In genomic region chr15:78872972-78873795, GRCh38 we compare ENCODE assay signal across 8 cellular contexts. TPM values are rescaled to one million over a fixed set of nuclear protein-coding genes. Genes with fewer than 3 reads are reported as not detected.
DNase-seq lines count a peak whose midpoint lies in the region; ATAC-seq and TF ChIP-seq lines count a peak whose summit lies in the region.

No MANE protein-coding gene starts in this region.

- peak; percentile 67 for TF ChIP-seq POLR2A in GM19193 (IDR thresholded peaks at IDR 0.05; ENCODE audit: extremely low read depth, insufficient read depth, insufficient read length)

- H3K27me3 ChIP-seq in BE2C (no peaks in the 10 kb centered on the region), colonic mucosa (no peaks in the 10 kb centered on the region)

- intact Hi-C loops in colonic mucosa (cut with DNase I): loop anchor here (5.0 kb wide), 1 partner anchor 61 kb away; the partner anchor contains the start of gene ADAMTS7

- H3K27ac ChIP-seq in colonic mucosa: peak overlapping the region; percentile 100

- H3K4me1 ChIP-seq in BE2C: no peaks in the 10 kb centered on the region
- H3K4me1 ChIP-seq in colonic mucosa: peaks cover 9% of the 10 kb centered on the region

- H3K9me3 ChIP-seq in BE2C (no peaks in the 10 kb centered on the region), colonic mucosa (no peaks in the 10 kb centered on the region)

- H3K4me3 ChIP-seq in BE2C (ENCODE audit: low read depth, low read length) (peak overlapping the region; percentile 94), colonic mucosa (peak overlapping the region; percentile 89)

- H3K36me3 ChIP-seq in BE2C: peaks cover 8% of the 10 kb centered on the region
- no peaks in the 10 kb centered on the region for H3K36me3 ChIP-seq in colonic mucosa

- peak; percentile 72 for ATAC-seq in HG03432 (IDR thresholded peaks at IDR 0.05; ENCODE audit: unreplicated experiment)
- peak; percentile 70 for ATAC-seq in left lobe of liver

- TF ChIP-seq CTCF in BE2C (IDR thresholded peaks at IDR 0.05; ENCODE audit: low read depth, low read length) (peak; percentile 63), colonic mucosa (IDR thresholded peaks at IDR 0.05) (no peak)

- peak overlapping the region; percentile 99 to 100 for H3K9ac ChIP-seq in colonic mucosa (ENCODE audit: low read depth in 2 of 2, low read length in 2 of 2)

- peak; percentile 96 for DNase-seq in BE2C
- peak; percentile 90 for DNase-seq in NCI-H460 (ENCODE audit: extremely low read depth, low read depth)
- DNase-seq in activated CD4-positive, alpha-beta T cell treated with anti-CD3 and anti-CD28 coated beads for 48 hours: peak; percentile 94
- DNase-seq in colonic mucosa: peak; percentile 84
- DNase-seq in left lobe of liver (ENCODE audit: low spot score): peak; percentile 82
- peak; percentile 91 for DNase-seq in stimulated activated CD4-positive, alpha-beta T cell treated with anti-CD3 and anti-CD28 coated beads, Interleukin-2, amount 100 ng/mL, for 24 hours

RNA-seq across cellular contexts. Expression of gene MORF4L1, which starts 0.5 kb away (rescaled TPM):
- 455 TPM for polyA plus RNA-seq in BE2C (2012; ENCODE audit: insufficient read depth, insufficient read length, low read depth)
- total RNA-seq in NCI-H460 (2014; rRNA removed; shearing (Covaris generic)): 142 and 162 TPM in 2 replicates
- polyA plus RNA-seq in NCI-H460 (2014; cell fraction: nucleus; rRNA removed): 77.8 and 80.4 TPM in 2 replicates
- total RNA-seq in colonic mucosa (100 to 1,000 TPM; 221 to 237 TPM), left lobe of liver (96.5 TPM)

Comparison
In these comparisons a context has a peak if more than half of its experiments do, and no peak if none do; other contexts are left out.
1. Peak in every context shown above with its lines: DNase-seq, ATAC-seq, H3K4me3 ChIP-seq and H3K27ac ChIP-seq.